9 cellular contexts compared by ENCODE assay signal in the genomic region with DNA sequence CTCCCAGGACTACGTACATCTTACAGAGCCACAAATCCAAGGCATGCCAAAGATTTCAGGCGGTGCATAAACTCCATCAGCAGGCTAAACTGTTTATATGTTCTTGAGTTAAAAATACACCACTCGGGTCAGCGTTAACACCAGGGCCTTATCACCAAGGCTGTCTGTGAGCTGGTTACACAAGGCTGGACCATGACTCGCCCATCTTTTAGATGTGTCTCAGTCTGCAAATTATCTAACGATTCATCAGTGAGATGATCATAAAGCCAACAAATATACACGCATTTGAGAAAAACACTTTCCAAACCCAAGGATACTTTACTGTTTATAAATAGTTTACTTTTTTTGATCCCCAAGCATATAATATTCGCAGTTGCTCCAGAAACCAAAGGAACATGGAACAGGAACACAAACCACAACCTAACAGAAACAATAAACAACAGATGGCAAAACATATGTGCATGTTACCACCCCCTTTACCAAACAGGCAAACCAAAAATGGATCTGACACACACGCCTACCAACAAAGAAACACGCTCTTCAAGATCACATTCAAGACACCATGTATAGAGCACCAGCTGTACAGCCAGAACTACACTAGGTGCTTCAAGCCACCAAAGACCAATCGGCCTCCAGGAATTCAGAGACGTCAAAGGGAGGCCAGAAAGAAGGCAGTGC. TPM values are rescaled to one million over a fixed set of nuclear protein-coding genes. Genes with fewer than 3 reads are reported as not detected.
DNase-seq lines count a peak whose midpoint lies in the region; ATAC-seq and TF ChIP-seq lines count a peak whose summit lies in the region.
"Had no signal": no experiment of that assay in that cellular context is flagged by ENCODE, and none has a peak within 500 bp of the region (broad histone marks: within the 10 kb centered on the region; RNA-seq: fewer than 3 reads in every experiment).

No MANE protein-coding gene starts in this region.

- peak overlapping the region in 54 of 59 donors; percentile 17 to 98 (median 92) for H3K27ac ChIP-seq in dorsolateral prefrontal cortex
- peak overlapping the region; percentile 95 for H3K27ac ChIP-seq in muscle layer of duodenum (ENCODE audit: low read length)
- H3K27ac ChIP-seq in thyroid gland = no peak overlapping the region
- H3K27ac ChIP-seq in trophoblast cell (ENCODE audit: low read depth, low read length) = no peak overlapping the region

- H2AK5ac ChIP-seq in trophoblast cell (ENCODE audit: low read length) = no peak overlapping the region

- H3K14ac ChIP-seq in trophoblast cell (ENCODE audit: low read length) = no peak overlapping the region

- intact Hi-C loops in dorsolateral prefrontal cortex (cut with DNase I) = loop anchor here in 1 of 2 donors (2.0 kb wide), 1 partner anchor 15 kb away; the partner anchor contains the start of gene LRIG1
- intact Hi-C loops in thyroid gland (cut with DNase I) = no loop called here

- H3K36me3 ChIP-seq in muscle layer of duodenum (ENCODE audit: control insufficient read depth in 1 of 2, insufficient read depth in 2 of 2, low read length in 2 of 2) (no peaks in the 10 kb centered on the region), thyroid gland (no peaks in the 10 kb centered on the region), trophoblast cell (ENCODE audit: control insufficient read depth in 1 of 2, insufficient read depth in 2 of 2, low read length in 2 of 2) (no peaks in the 10 kb centered on the region)

- H4K91ac ChIP-seq in trophoblast cell (ENCODE audit: low read depth, low read length) = no peak overlapping the region

- no peak overlapping the region for H2BK120ac ChIP-seq in trophoblast cell (ENCODE audit: insufficient read depth, low read length, poor library complexity)

- no peaks in the 10 kb centered on the region for H3K79me1 ChIP-seq in trophoblast cell (ENCODE audit: low read length)

- H3K23ac ChIP-seq in trophoblast cell (ENCODE audit: low read length) = no peak overlapping the region

- TF ChIP-seq CTCF in dorsolateral prefrontal cortex (IDR thresholded peaks at IDR 0.05 in 54 of 56, conservative IDR thresholded peaks at IDR 0.05 in 2 of 56; ENCODE audit: low read depth in 1 of 56, partially characterized antibody in 56 of 56) = no peak
- no peak for TF ChIP-seq CTCF in thyroid gland (IDR thresholded peaks at IDR 0.05)

- no peak overlapping the region for H2BK12ac ChIP-seq in trophoblast cell (ENCODE audit: low read length)

- H3K4me1 ChIP-seq in muscle layer of duodenum (ENCODE audit: control insufficient read depth in 1 of 2, insufficient read depth in 2 of 2, low read length in 2 of 2) (peaks cover 54 to 55% of the 10 kb centered on the region in 2 donors), thyroid gland (peaks cover 50 to 73% of the 10 kb centered on the region in 2 donors), trophoblast cell (ENCODE audit: control insufficient read depth in 1 of 2, insufficient read depth in 2 of 2, low read length in 2 of 2) (no peaks in the 10 kb centered on the region)

- no peaks in the 10 kb centered on the region for H3K27me3 ChIP-seq in dorsolateral prefrontal cortex
- no peaks in the 10 kb centered on the region for H3K27me3 ChIP-seq in muscle layer of duodenum (ENCODE audit: low read depth, low read length)
- H3K27me3 ChIP-seq in thyroid gland = no peaks in the 10 kb centered on the region
- no peaks in the 10 kb centered on the region for H3K27me3 ChIP-seq in trophoblast cell (ENCODE audit: insufficient read depth, low read length)

- no peak overlapping the region for H2AFZ ChIP-seq in trophoblast cell (ENCODE audit: insufficient read depth, low read length, poor library complexity)

- TF ChIP-seq POLR2A in thyroid gland (IDR thresholded peaks at IDR 0.05) = no peak

- no peaks in the 10 kb centered on the region for H3K79me2 ChIP-seq in trophoblast cell (ENCODE audit: control insufficient read depth, insufficient read depth, low read length, poor library complexity)

- no peak for ATAC-seq in GM21381 (IDR thresholded peaks at IDR 0.05; ENCODE audit: unreplicated experiment)

- DNase-seq in AG08396 (ENCODE audit: low spot score) = peak; percentile 52
- DNase-seq in M059J (ENCODE audit: low read depth) = peak; percentile 37
- peak in 4 of 10 donors; percentile 38 to 63 (median 55) for DNase-seq in dorsolateral prefrontal cortex
- DNase-seq in thyroid gland = no peak
- no peak for DNase-seq in COR-L47 (lab: John Stamatoyannopoulos, UW)
- no peak for DNase-seq in trophoblast cell
- DNase-seq: activated effector memory CD4-positive, alpha-beta T cell treated with Interleukin-2 at 50 U/mL for 16 hours had no signal

- no peak overlapping the region for H4K12ac ChIP-seq in trophoblast cell (ENCODE audit: low read depth, low read length)

- 90% methylated on average over 12 of the region's 12 CpGs for WGBS in thyroid gland, 2 donors
- WGBS in trophoblast cell (ENCODE audit: extremely low coverage, insufficient coverage, insufficient read length) = no CpG with 5 or more reads among the region's 12 CpGs

- H3K4me2 ChIP-seq in trophoblast cell (ENCODE audit: low read length) = no peak overlapping the region

- peak overlapping the region in 12 of 59 donors; percentile 4 to 27 (median 16) for H3K4me3 ChIP-seq in dorsolateral prefrontal cortex
- H3K4me3 ChIP-seq in muscle layer of duodenum (ENCODE audit: low read depth in 1 of 2, low read length in 2 of 2) = peak overlapping the region in 1 of 2 donors; percentile 10
- no peak overlapping the region for H3K4me3 ChIP-seq in thyroid gland (replicated peaks in 1 of 3)
- no peak overlapping the region for H3K4me3 ChIP-seq in trophoblast cell (ENCODE audit: low read depth, low read length)

- no peak overlapping the region for H2BK5ac ChIP-seq in trophoblast cell (ENCODE audit: low read depth, low read length, poor library complexity)

- H3K18ac ChIP-seq in trophoblast cell (ENCODE audit: low read length) = no peak overlapping the region

- H3K9me3 ChIP-seq in muscle layer of duodenum (ENCODE audit: control insufficient read depth in 1 of 2, low read length in 2 of 2) (no peaks in the 10 kb centered on the region), thyroid gland (no peaks in the 10 kb centered on the region), trophoblast cell (ENCODE audit: insufficient read depth, low read depth, low read length) (peaks cover 2% of the 10 kb centered on the region)

- no peak overlapping the region for H3K9ac ChIP-seq in trophoblast cell (ENCODE audit: low read length)

- H4K8ac ChIP-seq in trophoblast cell (ENCODE audit: low read depth, low read length) = no peak overlapping the region

- no peak overlapping the region for H3K4ac ChIP-seq in trophoblast cell (ENCODE audit: low read depth, low read length)

RNA-seq across cellular contexts. Expression of gene LRIG1, which starts 15.4 kb away (rescaled TPM):
- total RNA-seq in M059J (2014; rRNA removed; shearing (Covaris generic)) = 4.8 and 10.0 TPM in 2 replicates
- total RNA-seq in dorsolateral prefrontal cortex (100 to 1,000 TPM in 86 of 120 experiments, 10 to 100 TPM in 34; 65.6 to 291 (median 118) TPM), thyroid gland (10 to 100 TPM; 45.8 to 69.7 (median 61.7) TPM)
- 0.33 and 0.42 TPM in 2 replicates for polyA plus RNA-seq in trophoblast cell (2013)

Comparison
In these comparisons a context has a peak if more than half of its experiments do, and no peak if none do; other contexts are left out.
1. DNase-seq: peak in AG08396 (single experiment) and M059J (single experiment); none in thyroid gland (0 of 2), COR-L47 (single experiment) and trophoblast cell (0 of 2).
2. H3K27ac ChIP-seq: peak in dorsolateral prefrontal cortex (54 of 59) and muscle layer of duodenum (single experiment); none in thyroid gland (0 of 3) and trophoblast cell (single experiment).